8 cellular contexts compared by ENCODE assay signal in genomic region chr19:16572332-16573211, GRCh38. TPM values are rescaled to one million over a fixed set of nuclear protein-coding genes. Genes with fewer than 3 reads are reported as not detected.
DNase-seq lines count a peak whose midpoint lies in the region; TF ChIP-seq lines count a peak whose summit lies in the region.

SLC35E1 (minus strand) TSS chr19:16572415; CDS start chr19:16572364, 51 bp downstream.

- POLR2A ChIA-PET in activated CD8-positive, alpha-beta memory T cell treated with anti-CD3 and anti-CD28 coated beads for 36 hours (lab: Charles Lee): interaction anchor here (0.6 to 1.2 kb wide), 2 partner anchors 13 to 15 kb away, joined by 4 to 8 read pairs; no protein-coding TSS in a partner anchor

- CTCF ChIA-PET in activated CD8-positive, alpha-beta memory T cell treated with anti-CD3 and anti-CD28 coated beads for 36 hours (lab: Charles Lee): interaction anchor here (0.9 to 2.1 kb wide), 3 partner anchors 13 to 54 kb away, joined by 3 to 14 read pairs (median 6); no protein-coding TSS in a partner anchor

- DNase-seq in COLO829 (ENCODE audit: low spot score): peak; percentile 97
- DNase-seq in GM20000 (ENCODE audit: low spot score): peak; percentile 100
- peak; percentile 61 for DNase-seq in HS-5 (ENCODE audit: low read depth)
- DNase-seq in NOMO-1 (lab: John Stamatoyannopoulos, UW; ENCODE audit: unreplicated experiment in 2 of 2): peak; percentile 94 to 97
- DNase-seq in effector CD8-positive, alpha-beta T cell (lab: John Stamatoyannopoulos, UW): peak; percentile 82
- peak; percentile 95 to 98 for DNase-seq in lung microvascular endothelial cell (ENCODE audit: low read depth in 2 of 2)
- DNase-seq in stimulated activated CD4-positive, alpha-beta T cell treated with anti-CD3 and anti-CD28 coated beads, TNF-alpha, amount 100 ng/mL, for 4 hours (ENCODE audit: low read depth in 3 of 3): peak; percentile 78 to 85 (median 83)

- TF ChIP-seq CTCF in GM20000 (IDR thresholded peaks at IDR 0.05; ENCODE audit: extremely low read depth, missing control alignments): no peak

RNA-seq across cellular contexts. Expression of gene SLC35E1, which starts in this region (rescaled TPM):
- total RNA-seq in activated CD8-positive, alpha-beta memory T cell treated with anti-CD3 and anti-CD28 coated beads for 36 hours: 10 to 100 TPM; 54.3 to 56.1 TPM
- 14.4 and 24.8 TPM in 2 replicates for total RNA-seq in lung microvascular endothelial cell

Comparison
In these comparisons a context has a peak if more than half of its experiments do, and no peak if none do; other contexts are left out.
1. Peak in every context shown above with its lines: DNase-seq.